20 cellular contexts compared by ENCODE assay signal in genomic region chr12:121957831-121958515, GRCh38.
"Had no signal": no experiment of that assay in that cellular context is flagged by ENCODE, and none has a peak within 500 bp of the region (broad histone marks: within the 10 kb centered on the region; RNA-seq: fewer than 3 reads in every experiment).

No MANE protein-coding gene starts in this region.

- ATAC-seq: activated T-cell treated with anti-CD3 and anti-CD28 coated beads, Interleukin-2, amount 50 U/mL, for 4 hours; gastrocnemius medialis; heart left ventricle had no signal

- H3K27me3 ChIP-seq: adrenal gland, cardiac muscle cell, gastrocnemius medialis, heart left ventricle, neural progenitor cell, ovary, sigmoid colon, stomach, testis, upper lobe of left lung had no signal

- H3K36me3 ChIP-seq: adrenal gland, cardiac muscle cell, gastrocnemius medialis, neural progenitor cell, ovary, sigmoid colon, stomach, upper lobe of left lung, WERI-Rb-1 had no signal

- H3K9ac ChIP-seq: neural progenitor cell had no signal

- DNase-seq: activated CD4-positive, alpha-beta memory T cell treated with anti-CD3 and anti-CD28 coated beads, Interleukin-2, amount 10 ng/mL, durations not matched to agents 7 days and 5 days; activated CD4-positive, alpha-beta T cell treated with anti-CD3 and anti-CD28 coated beads for 4 hours; activated effector memory CD4-positive, alpha-beta T cell treated with anti-CD3 and anti-CD28 coated beads, Interleukin-2, amount 50 U/mL, for 16 hours; activated T-cell treated with anti-CD3 and anti-CD28 coated beads, Interleukin-2, amount 50 U/mL, for 4 hours; adrenal gland; gastrocnemius medialis; heart left ventricle; islet precursor cell; naive B cell; ovary; sigmoid colon; stimulated activated CD4-positive, alpha-beta T cell treated with anti-CD3 and anti-CD28 coated beads, Interleukin-12 subunit alpha, Interleukin-12 subunit beta, amount 100 ng/mL, for 4 hours; stimulated activated CD4-positive, alpha-beta T cell treated with anti-CD3 and anti-CD28 coated beads, Interleukin-2, amount 100 ng/mL, for 24 hours; stomach; testis; WERI-Rb-1 had no signal

- H3K9me3 ChIP-seq: adrenal gland, gastrocnemius medialis, ovary, sigmoid colon, stomach, testis, upper lobe of left lung had no signal

- H3K4me1 ChIP-seq: adrenal gland, gastrocnemius medialis, heart left ventricle, sigmoid colon, stomach, testis had no signal

- H3K4me2 ChIP-seq: neural progenitor cell had no signal

- H3K27ac ChIP-seq: adrenal gland, cardiac muscle cell, gastrocnemius medialis, heart left ventricle, neural progenitor cell, ovary, stomach, testis, upper lobe of left lung, WERI-Rb-1 had no signal

- H3K4me3 ChIP-seq: adrenal gland, cardiac muscle cell, gastrocnemius medialis, heart left ventricle, lung, neural progenitor cell, ovary, sigmoid colon, stomach, testis, upper lobe of left lung had no signal
